ENCODE assay signal across 8 cellular contexts in the genomic region with DNA sequence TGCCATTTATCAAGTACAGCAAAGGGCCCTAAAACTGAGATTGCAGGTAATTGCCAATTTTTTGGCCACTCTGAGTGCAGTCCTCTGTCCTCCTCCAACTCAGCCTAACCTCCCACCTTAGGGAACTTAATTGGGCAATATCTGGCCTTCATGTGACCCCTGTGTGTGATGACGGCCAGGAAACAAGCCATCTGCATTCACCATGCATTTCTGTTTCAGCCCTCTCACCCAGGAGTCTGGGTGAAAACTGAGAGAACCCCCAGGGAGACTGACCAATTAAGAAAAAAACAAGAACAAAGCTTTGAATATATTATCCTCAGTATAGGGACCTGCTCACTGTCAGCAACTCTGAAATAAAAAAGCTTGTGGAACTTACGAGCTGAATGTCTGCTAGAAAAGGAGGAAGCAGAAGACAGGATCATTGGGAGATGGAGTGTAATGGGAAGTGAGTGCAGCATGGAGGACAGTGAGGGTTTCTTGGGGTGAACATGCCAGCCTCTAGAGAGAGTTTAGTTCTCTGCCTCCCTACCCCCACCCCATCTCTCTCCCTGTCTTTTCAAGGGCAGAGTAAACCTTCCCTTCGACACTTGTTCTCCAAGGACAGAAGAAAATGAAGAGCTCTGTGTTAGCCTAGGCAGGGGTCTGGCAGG. TPM values are rescaled to one million over a fixed set of nuclear protein-coding genes. Genes with fewer than 3 reads are reported as not detected.
DNase-seq lines count a peak whose midpoint lies in the region; ATAC-seq, FAIRE-seq and TF ChIP-seq lines count a peak whose summit lies in the region.

No MANE protein-coding gene starts in this region.

- H3K79me1 ChIP-seq in IMR-90 (ENCODE audit: low read depth in 1 of 2, low read length in 2 of 2) (peaks cover 3 to 34% of the 10 kb centered on the region in 2 experiments; a peak in 3 of 4 replicates), H1 (ENCODE audit: low read depth, low read length) (peaks cover 2% of the 10 kb centered on the region; the same call in 1 of the 2 replicates)

- intact Hi-C loops in IMR-90 (cut with micrococcal nuclease) (no loop called here), tibial artery (cut with DNase I; ENCODE audit: low total_unique reads) (no loop called here)
- intact Hi-C loops in activated CD4-positive, alpha-beta T cell treated with anti-CD3 and anti-CD28 coated beads, Interleukin-2, amount 10 ng/mL, durations not matched to agents 24 days and 14 days (cut with micrococcal nuclease) = loop anchor here (1.0 kb wide), 1 partner anchor 8 kb away; no protein-coding TSS in a partner anchor

- H3K4ac ChIP-seq in IMR-90 (ENCODE audit: low read depth, low read length) = no peak overlapping the region
- no peak overlapping the region for H3K4ac ChIP-seq in H1 (replicated peaks; ENCODE audit: insufficient read length, low read depth, low read length)

- H4K8ac ChIP-seq in IMR-90 (ENCODE audit: low read depth in 2 of 2, low read length in 2 of 2) (no peak overlapping the region; a peak in 1 of 4 replicates), H1 (ENCODE audit: extremely low read depth, insufficient read depth, low read length) (no peak overlapping the region)

- no TSS peak for BruUV-seq in IMR-90 (replicated peaks; lab: Mats Ljungman, UMichigan)

- H3K9me3 Mint-ChIP-seq in activated CD4-positive, alpha-beta T cell treated with anti-CD3 and anti-CD28 coated beads, Interleukin-2, amount 10 ng/mL, durations not matched to agents 24 days and 14 days = peaks cover 4% of the 10 kb centered on the region

- H3K18ac ChIP-seq in IMR-90 (ENCODE audit: low read depth, low read length) (no peak overlapping the region), H1 (ENCODE audit: extremely low read depth, low read length) (no peak overlapping the region)

- peaks cover 50% of the 10 kb centered on the region for H3K4me1 Mint-ChIP-seq in activated CD4-positive, alpha-beta T cell treated with anti-CD3 and anti-CD28 coated beads, Interleukin-2, amount 10 ng/mL, durations not matched to agents 24 days and 14 days

- H3K4me3 ChIP-seq in IMR-90 (ENCODE audit: insufficient read depth, low read depth, low read length) = no peak overlapping the region
- H3K4me3 ChIP-seq in H1 (ENCODE audit: extremely low read depth in 1 of 4, insufficient read depth in 2 of 4, low read depth in 3 of 4, low read length in 4 of 4) = no peak overlapping the region
- no peak overlapping the region for H3K4me3 ChIP-seq in tibial artery

- no peaks in the 10 kb centered on the region for H3K27me3 ChIP-seq in IMR-90 (ENCODE audit: control insufficient read depth, insufficient read depth, low read length)
- H3K27me3 ChIP-seq in H1 (replicated peaks in 1 of 4; ENCODE audit: control insufficient read depth in 3 of 4, extremely low read depth in 1 of 4, insufficient read depth in 3 of 4, low read length in 3 of 4) = no peaks in the 10 kb centered on the region
- H3K27me3 ChIP-seq in tibial artery = no peaks in the 10 kb centered on the region

- H2AFZ ChIP-seq in IMR-90 (replicated peaks; ENCODE audit: low read length, poor library complexity) (no peak overlapping the region), H1 (ENCODE audit: low read length) (no peak overlapping the region)

- TF ChIP-seq EP300 in H1 (IDR thresholded peaks at IDR 0.05; ENCODE audit: borderline replicate concordance in 1 of 2, low read depth in 2 of 2, low read length in 2 of 2) = no peak

- TF ChIP-seq POLR2A in IMR-90 (IDR thresholded peaks at IDR 0.05; ENCODE audit: low read depth, low read length) = no peak
- no peak for TF ChIP-seq POLR2A in H1 (IDR thresholded peaks at IDR 0.05; ENCODE audit: control extremely low read depth in 1 of 2, low read depth in 2 of 2, low read length in 2 of 2)

- H3K27me3 Mint-ChIP-seq in activated CD4-positive, alpha-beta T cell treated with anti-CD3 and anti-CD28 coated beads, Interleukin-2, amount 10 ng/mL, durations not matched to agents 24 days and 14 days = no peaks in the 10 kb centered on the region

- ATAC-seq in GM18907 (IDR thresholded peaks at IDR 0.05; ENCODE audit: unreplicated experiment) = peak; percentile 50
- peak; percentile 51; the same call in 1 of the 2 replicates for ATAC-seq in IMR-90 (ENCODE audit: low read depth)
- ATAC-seq in HG03520 (IDR thresholded peaks at IDR 0.05; ENCODE audit: unreplicated experiment) = no peak
- no peak for ATAC-seq in HG02870 (IDR thresholded peaks at IDR 0.05; ENCODE audit: unreplicated experiment)

- H3K4me1 ChIP-seq in IMR-90 (ENCODE audit: control insufficient read depth, insufficient read depth, low read length) (peaks cover 7% of the 10 kb centered on the region), H1 (replicated peaks in 1 of 4; ENCODE audit: control insufficient read depth in 3 of 4, insufficient read depth in 4 of 4, low read length in 3 of 4) (peaks cover 0 to 11% (median 4%) of the 10 kb centered on the region in 4 experiments; a peak in 3 of 7 replicates), tibial artery (peaks cover 0 to 46% (median 32%) of the 10 kb centered on the region in 4 donors)

- H3K23me2 ChIP-seq in H1 (ENCODE audit: low read depth, low read length) = no peaks in the 10 kb centered on the region

- H3K56ac ChIP-seq in IMR-90 (ENCODE audit: extremely low read depth, insufficient read depth, low read length) (no peak overlapping the region), H1 (replicated peaks; ENCODE audit: insufficient read length, low read depth, low read length) (no peak overlapping the region)

- TF ChIP-seq RAD21 in IMR-90 (IDR thresholded peaks at IDR 0.05; ENCODE audit: low read length) = no peak
- no peak for TF ChIP-seq RAD21 in H1 (IDR thresholded peaks at IDR 0.05 in 1 of 2, conservative IDR thresholded peaks at IDR 0.05 in 1 of 2; ENCODE audit: low read depth in 2 of 2, low read length in 2 of 2)

- peaks cover 6% of the 10 kb centered on the region for H3K9me1 ChIP-seq in IMR-90 (ENCODE audit: insufficient read depth, low read length)

- CTCF ChIA-PET in IMR-90 (lab: Yijun Ruan, JAX) (no interaction called here), H1 (lab: Charles Lee; ENCODE audit: partially characterized antibody) (interaction anchor here (1.0 to 2.0 kb wide), 2 partner anchors 10 to 91 kb away, joined by 3 to 4 read pairs; a partner anchor contains a TSS)

- H3K36me3 ChIP-seq in IMR-90 (ENCODE audit: control insufficient read depth, insufficient read depth, low read length) (no peaks in the 10 kb centered on the region), H1 (ENCODE audit: control insufficient read depth in 2 of 4, insufficient read depth in 4 of 4, low read length in 3 of 4) (0 out of 8 replicates have a peak, but pooled peaks cover 0 to 2% (median 0%) of the 10 kb centered on the region in 4 experiments), tibial artery (no peaks in the 10 kb centered on the region)

- H2BK5ac ChIP-seq in IMR-90 (ENCODE audit: low read depth, low read length, poor library complexity, severe bottlenecking) = no peak overlapping the region
- no peak overlapping the region for H2BK5ac ChIP-seq in H1 (ENCODE audit: low read depth, low read length)

- H4K91ac ChIP-seq in IMR-90 (ENCODE audit: insufficient read depth, low read depth, low read length) = no peak overlapping the region
- no peak overlapping the region for H4K91ac ChIP-seq in H1 (replicated peaks; ENCODE audit: insufficient read length, low read length)

- H4K5ac ChIP-seq in IMR-90 (ENCODE audit: low read depth, low read length) (no peak overlapping the region), H1 (ENCODE audit: insufficient read length, low read depth, low read length) (no peak overlapping the region)

- no peaks in the 10 kb centered on the region for H4K20me1 ChIP-seq in IMR-90 (ENCODE audit: insufficient read depth, low read length)
- H4K20me1 ChIP-seq in H1 (replicated peaks in 1 of 2; ENCODE audit: control insufficient read depth in 1 of 2, insufficient read depth in 2 of 2, low read length in 2 of 2) = peaks cover 3 to 5% of the 10 kb centered on the region in 2 experiments

- H3K9ac ChIP-seq in IMR-90 (ENCODE audit: low read depth, low read length) (no peak overlapping the region), H1 (replicated peaks in 1 of 4; ENCODE audit: extremely low read depth in 1 of 4, low read depth in 3 of 4, low read length in 3 of 4) (peak overlapping the region in 1 of 4 experiments; percentile 27; a peak in 2 of 7 replicates)

- H3K4me2 ChIP-seq in IMR-90 (ENCODE audit: low read depth, low read length) (peak overlapping the region; percentile 46; the same call in 1 of the 2 replicates), H1 (ENCODE audit: insufficient read depth in 1 of 2, low read depth in 2 of 2, low read length in 2 of 2) (peak overlapping the region in 1 of 2 experiments; percentile 20; a peak in 2 of 4 replicates)

- no peak for FAIRE-seq in H1 (lab: Jason Lieb, UNC)

- H3K27ac Mint-ChIP-seq in activated CD4-positive, alpha-beta T cell treated with anti-CD3 and anti-CD28 coated beads, Interleukin-2, amount 10 ng/mL, durations not matched to agents 24 days and 14 days = no peak overlapping the region

- in situ Hi-C loops in IMR-90 (cut with MboI; ENCODE audit: low sequenced_read_pairs) = no loop called here

- H2AK9ac ChIP-seq in IMR-90 (replicated peaks; ENCODE audit: low read depth, low read length, poor library complexity) = no peak overlapping the region

- dilution Hi-C loops in IMR-90 (cut with HindIII; ENCODE audit: low sequenced_read_pairs, unreplicated experiment) = no loop called here

- peak overlapping the region; percentile 26; the same call in 1 of the 2 replicates for H3K14ac ChIP-seq in IMR-90 (replicated peaks; ENCODE audit: low read depth, low read length)
- H3K14ac ChIP-seq in H1 (ENCODE audit: insufficient read length) = no peak overlapping the region

- H3K23ac ChIP-seq in IMR-90 (ENCODE audit: low read depth, low read length) = no peak overlapping the region
- H3K23ac ChIP-seq in H1 (ENCODE audit: insufficient read length) = no peak overlapping the region

- TF ChIP-seq CTCF in IMR-90 (conservative IDR thresholded peaks at IDR 0.05; ENCODE audit: low read depth, low read length) = no peak
- TF ChIP-seq CTCF in H1 (IDR thresholded peaks at IDR 0.05; ENCODE audit: control extremely low read depth in 1 of 3, insufficient read depth in 1 of 3, low read depth in 1 of 3, low read length in 3 of 3) = no peak
- TF ChIP-seq CTCF in tibial artery (IDR thresholded peaks at IDR 0.05) = no peak

- H2BK20ac ChIP-seq in IMR-90 (ENCODE audit: low read depth, low read length) (no peak overlapping the region), H1 (ENCODE audit: low read length) (no peak overlapping the region)

- H2BK120ac ChIP-seq in IMR-90 (ENCODE audit: low read depth, low read length) = no peak overlapping the region
- H2BK120ac ChIP-seq in H1 (replicated peaks; ENCODE audit: low read depth, low read length) = no peak overlapping the region

- H3K27ac ChIP-seq in IMR-90 (ENCODE audit: insufficient read depth, low read length) = no peak overlapping the region
- no peak overlapping the region for H3K27ac ChIP-seq in H1 (ENCODE audit: low read depth, low read length)
- no peak overlapping the region for H3K27ac ChIP-seq in tibial artery

- DNase-seq in IMR-90 (no peak), H1 (ENCODE audit: low read depth in 1 of 2, low spot score in 2 of 2) (no peak), putamen (ENCODE audit: low spot score) (peak; percentile 34), tibial artery (no peak)
- no peak for DNase-seq in activated CD4-positive, alpha-beta T cell treated with anti-CD3 and anti-CD28 coated beads, Interleukin-2, amount 10 ng/mL, durations not matched to agents 24 days and 14 days

- POLR2A ChIA-PET in IMR-90 (lab: Charles Lee; ENCODE audit: unreplicated experiment) = no interaction called here
- POLR2A ChIA-PET in H1 (lab: Charles Lee; ENCODE audit: partially characterized antibody) = interaction anchor here (1.0 to 1.2 kb wide), 2 partner anchors 9 kb away, joined by 5 read pairs; no protein-coding TSS in a partner anchor

- no peak overlapping the region for H2BK15ac ChIP-seq in IMR-90 (ENCODE audit: low read depth, low read length)
- H2BK15ac ChIP-seq in H1 (ENCODE audit: low read length) = no peak overlapping the region

- H3K9me3 ChIP-seq in IMR-90 (ENCODE audit: control insufficient read depth, insufficient read depth, low read length) (no peaks in the 10 kb centered on the region), H1 (ENCODE audit: insufficient read depth in 2 of 2, low read depth in 1 of 2, low read length in 1 of 2) (no peaks in the 10 kb centered on the region), tibial artery (no peaks in the 10 kb centered on the region)

- peaks cover 2 to 64% of the 10 kb centered on the region in 2 experiments; a peak in 3 of 4 replicates for H3K79me2 ChIP-seq in H1 (ENCODE audit: control insufficient read depth in 1 of 2, insufficient read depth in 2 of 2, low read length in 2 of 2)

- no peak overlapping the region for H2BK12ac ChIP-seq in H1 (ENCODE audit: low read depth, low read length)

- H3K4me3 Mint-ChIP-seq in activated CD4-positive, alpha-beta T cell treated with anti-CD3 and anti-CD28 coated beads, Interleukin-2, amount 10 ng/mL, durations not matched to agents 24 days and 14 days = no peak overlapping the region

- H2AK5ac ChIP-seq in IMR-90 (ENCODE audit: low read depth, low read length) (no peak overlapping the region), H1 (ENCODE audit: low read depth, low read length) (no peak overlapping the region)

- 80% methylated on average over 1 of the region's 3 CpGs; no CpG with 5 or more reads in 1 of the 2 experiments for WGBS in IMR-90 (ENCODE audit: extremely low coverage in 2 of 2, insufficient read length in 1 of 2), 2 experiments
- 62% methylated on average over 3 of the region's 3 CpGs; no CpG with 5 or more reads in 1 of the 2 experiments for WGBS in H1 (ENCODE audit: extremely low coverage in 1 of 2, insufficient coverage in 1 of 2, insufficient read length in 1 of 2, insufficient replicate concordance in 2 of 2, low coverage in 1 of 2, low lambda C conversion rate in 2 of 2, missing lambda C conversion rate in 1 of 2), 2 experiments

- peaks cover 20% of the 10 kb centered on the region for H3K36me3 Mint-ChIP-seq in activated CD4-positive, alpha-beta T cell treated with anti-CD3 and anti-CD28 coated beads, Interleukin-2, amount 10 ng/mL, durations not matched to agents 24 days and 14 days (ENCODE audit: low read depth)

RNA-seq across cellular contexts. Expression of a gene that starts 9.6 kb away (rescaled TPM):
- total RNA-seq in IMR-90 (2012; rRNA removed) = 23.8 and 24.2 TPM in 2 replicates
- 18.4 and 19.6 TPM in 2 replicates for polyA plus RNA-seq in IMR-90 (2012; rRNA removed)
- polyA plus RNA-seq in IMR-90 (2012; cell fraction: cytosol; rRNA removed) = 8.2 and 8.5 TPM in 2 replicates
- 4.3 and 13.4 TPM in 2 replicates for polyA plus RNA-seq in IMR-90 (2012; cell fraction: nucleus; rRNA removed; ENCODE audit: low replicate concordance)
- total RNA-seq in H1 (2021; fragmentation: NEBNext Ultra II Directional; extraction: Animal tissue kit (Norgen Biotek cat#: 25700)) = 30.9 and 32.6 TPM in 2 replicates
- polyA plus RNA-seq in H1 (2011; rRNA removed) = 24.2 and 33.1 TPM in 2 replicates
- polyA plus RNA-seq in H1 (2011; cell fraction: cytosol; rRNA removed) = 30.0 TPM
- 17.5 TPM for polyA plus RNA-seq in H1 (2011; cell fraction: nucleus; rRNA removed)
- 21.2 to 32.2 TPM (median 24.4 TPM) in 4 replicates for polyA plus RNA-seq in H1 (2012, experiment 1 of 2)
- 5.2 TPM for polyA plus RNA-seq in H1 (2012, experiment 2 of 2)
- polyA plus RNA-seq in H1 (2013, experiment 1 of 2) = 18.5 TPM
- 18.6 TPM for polyA plus RNA-seq in H1 (2013, experiment 2 of 2)
- polyA minus RNA-seq in H1 (2011; rRNA and poly(A)+ RNA removed) = 37.3 and 44.8 TPM in 2 replicates
- 28.1 TPM for polyA minus RNA-seq in H1 (2011; cell fraction: cytosol; rRNA and poly(A)+ RNA removed)
- polyA minus RNA-seq in H1 (2011; cell fraction: nucleus; rRNA and poly(A)+ RNA removed) = 30.2 TPM
- 46.8 and 52.5 TPM in 2 replicates for total RNA-seq in activated CD4-positive, alpha-beta T cell treated with anti-CD3 and anti-CD28 coated beads, Interleukin-2, amount 10 ng/mL, durations not matched to agents 24 days and 14 days

Comparison
In these comparisons a context has a peak if more than half of its experiments do, and no peak if none do; other contexts are left out.
1. ATAC-seq: peak in GM18907 (single experiment) and IMR-90 (single experiment); none in HG03520 (single experiment) and HG02870 (single experiment).